In the genomic region with DNA sequence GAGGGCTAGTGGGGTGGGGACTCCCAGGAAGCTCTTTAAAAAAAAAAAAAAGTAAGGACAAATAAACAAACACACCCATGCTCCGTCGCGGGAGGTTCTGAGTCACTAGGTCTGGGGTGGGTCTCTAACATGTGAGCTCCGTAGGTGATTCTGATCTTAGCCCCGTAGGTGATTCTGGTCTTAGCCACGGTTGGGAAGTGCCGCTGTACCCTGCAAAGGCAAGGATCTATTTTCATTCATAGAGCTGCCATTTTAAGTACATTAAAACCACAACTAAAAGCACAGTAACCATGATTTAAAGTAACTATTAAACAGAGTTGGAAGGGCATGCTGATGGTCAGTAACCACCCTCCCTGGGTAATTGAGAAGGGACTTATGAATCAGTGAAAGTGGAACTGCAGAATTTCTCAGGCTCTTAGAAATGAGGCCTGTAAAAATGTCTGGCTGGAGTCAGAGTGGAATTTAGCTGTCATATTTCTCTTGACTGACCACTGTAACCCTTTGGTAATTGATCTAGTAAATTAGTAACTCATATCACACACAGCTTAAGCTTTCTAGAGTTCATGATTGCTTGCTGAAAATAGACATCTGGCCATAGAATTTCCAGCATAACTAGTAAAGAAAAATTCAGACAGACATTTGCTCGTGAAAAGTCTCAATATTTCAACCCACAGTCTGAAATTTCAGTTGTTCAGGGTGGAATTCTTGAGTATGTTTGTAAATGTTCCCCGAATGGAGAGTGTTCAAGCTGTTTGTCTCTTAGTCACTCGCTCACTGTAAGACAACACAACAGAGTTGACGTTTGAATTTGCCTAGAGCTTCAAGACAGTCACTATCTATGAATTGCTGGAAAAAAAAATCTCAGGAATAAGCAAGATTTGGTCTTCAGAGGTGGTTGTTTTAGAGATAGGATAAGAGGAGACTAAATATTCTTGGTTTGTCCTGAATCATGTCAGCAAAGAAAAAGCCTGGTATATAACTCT, we compare ENCODE assay signal across 9 cellular contexts. TPM values are rescaled to one million over a fixed set of nuclear protein-coding genes. Genes with fewer than 3 reads are reported as not detected.
A peak's percentile ranks its signal among the peaks of the same experiment; 100 is the strongest.
DNase-seq lines count a peak whose midpoint lies in the region; ATAC-seq and TF ChIP-seq lines count a peak whose summit lies in the region.
"Had no signal": no experiment of that assay in that cellular context is flagged by ENCODE, and none has a peak within 500 bp of the region (broad histone marks: within the 10 kb centered on the region; RNA-seq: fewer than 3 reads in every experiment).

No MANE protein-coding gene starts in this region.

- in situ Hi-C loops in GM13977 (cut with MboI; ENCODE audit: low pct_unique_long_range_greater_than_20kb, low sequenced_read_pairs, unreplicated experiment): no loop called here

- H4K91ac ChIP-seq in mesenchymal stem cell (ENCODE audit: low read length): no peak overlapping the region

- H3K9me3 ChIP-seq in mesenchymal stem cell (ENCODE audit: control insufficient read depth, low read length): no peaks in the 10 kb centered on the region

- H3K18ac ChIP-seq in mesenchymal stem cell (ENCODE audit: low read depth in 1 of 2, low read length in 2 of 2): no peak overlapping the region

- H4K8ac ChIP-seq in mesenchymal stem cell (ENCODE audit: low read length): no peak overlapping the region

- no peak overlapping the region for H3K4me3 ChIP-seq in cardiac fibroblast (replicated peaks in 1 of 2; ENCODE audit: low read depth in 2 of 2, low read length in 2 of 2)
- no peak overlapping the region for H3K4me3 ChIP-seq in mesenchymal stem cell (ENCODE audit: insufficient read depth in 1 of 2, low read depth in 1 of 2, low read length in 2 of 2)

- H3K79me1 ChIP-seq in mesenchymal stem cell (replicated peaks; ENCODE audit: low read length, poor library complexity, severe bottlenecking): no peaks in the 10 kb centered on the region

- H2BK120ac ChIP-seq in mesenchymal stem cell (ENCODE audit: low read depth, low read length): no peak overlapping the region

- no peak overlapping the region for H3K9ac ChIP-seq in mesenchymal stem cell (ENCODE audit: low read length)

- no peak for TF ChIP-seq CTCF in cardiac fibroblast (IDR thresholded peaks at IDR 0.05; ENCODE audit: low read depth, low read length)
- TF ChIP-seq CTCF in GM13977 (IDR thresholded peaks at IDR 0.05; ENCODE audit: extremely low read depth, insufficient read depth, missing control alignments): no peak

- H3K4ac ChIP-seq in mesenchymal stem cell (ENCODE audit: low read depth in 1 of 2, low read length in 2 of 2): no peak overlapping the region

- no peak overlapping the region for H3K14ac ChIP-seq in mesenchymal stem cell (ENCODE audit: low read length in 2 of 2)

- no peak overlapping the region for H2AK5ac ChIP-seq in mesenchymal stem cell (ENCODE audit: low read length, severe bottlenecking)

- no peaks in the 10 kb centered on the region for H3K27me3 ChIP-seq in mesenchymal stem cell (ENCODE audit: control insufficient read depth in 1 of 2, insufficient read depth in 1 of 2, low read length in 2 of 2)

- WGBS in mesenchymal stem cell: 21% methylated on average over 10 of the region's 11 CpGs

- no peak overlapping the region for H3K23ac ChIP-seq in mesenchymal stem cell (ENCODE audit: low read length in 2 of 2)

- peak; percentile 66 for ATAC-seq in HG03378 (IDR thresholded peaks at IDR 0.05; ENCODE audit: unreplicated experiment)

- H2AFZ ChIP-seq in mesenchymal stem cell (ENCODE audit: low read depth, low read length): peak overlapping the region; percentile 72

- peaks cover 8% of the 10 kb centered on the region for H3K4me1 ChIP-seq in mesenchymal stem cell (ENCODE audit: control insufficient read depth, insufficient read depth, low read depth, low read length)

- H2BK12ac ChIP-seq in mesenchymal stem cell (ENCODE audit: low read length in 2 of 2): no peak overlapping the region

- peak overlapping the region; percentile 80 for H3K27ac ChIP-seq in mesenchymal stem cell (ENCODE audit: low read length, poor library complexity, severe bottlenecking)

- H3K36me3 ChIP-seq in mesenchymal stem cell (ENCODE audit: control insufficient read depth in 1 of 2, insufficient read depth in 2 of 2, low read depth in 1 of 2, low read length in 2 of 2): no peaks in the 10 kb centered on the region

- DNase-seq in AG08395 (ENCODE audit: low spot score) (peak; percentile 17), cardiac fibroblast (ENCODE audit: low read depth in 2 of 2) (peak; percentile 19 to 70), mesenchymal stem cell (peak; percentile 65), NCI-H1694 (lab: John Stamatoyannopoulos, UW) (no peak), GM13977 (ENCODE audit: low spot score) (no peak), cerebellar nuclear complex (lab: John Stamatoyannopoulos, UW) (no peak)
- no peak for DNase-seq in activated CD4-positive, alpha-beta T cell treated with anti-CD3 and anti-CD28 coated beads, Interleukin-2, amount 50 U/mL, for 1 hour
- DNase-seq: activated naive CD8-positive, alpha-beta T cell treated with anti-CD3 and anti-CD28 coated beads for 36 hours had no signal

- H3K4me2 ChIP-seq in mesenchymal stem cell (ENCODE audit: low read length, poor library complexity, severe bottlenecking): peak overlapping the region; percentile 63

- no peak overlapping the region for H2BK15ac ChIP-seq in mesenchymal stem cell (ENCODE audit: low read depth, poor library complexity, severe bottlenecking)

- no peak overlapping the region for H2BK5ac ChIP-seq in mesenchymal stem cell (ENCODE audit: low read depth, low read length, poor library complexity, severe bottlenecking)

RNA-seq across cellular contexts. Expression of gene TCF7L2, which starts 34.2 kb away (rescaled TPM):
- 35.0 TPM for polyA plus RNA-seq in mesenchymal stem cell (2013, experiment 1 of 2)
- 36.7 TPM for polyA plus RNA-seq in mesenchymal stem cell (2013, experiment 2 of 2)

Comparison
In these comparisons a context has a peak if more than half of its experiments do, and no peak if none do; other contexts are left out.
1. DNase-seq: peak in AG08395 (single experiment), cardiac fibroblast (2 of 2) and mesenchymal stem cell (single experiment); none in NCI-H1694 (single experiment), activated CD4-positive, alpha-beta T cell treated with anti-CD3 and anti-CD28 coated beads, Interleukin-2, amount 50 U/mL, for 1 hour (single experiment), GM13977 (single experiment) and cerebellar nuclear complex (0 of 2).